8 cellular contexts compared by ENCODE assay signal in genomic region chr7:1536768-1537630, GRCh38. TPM values are rescaled to one million over a fixed set of nuclear protein-coding genes. Genes with fewer than 3 reads are reported as not detected.
DNase-seq lines count a peak whose midpoint lies in the region; ATAC-seq and TF ChIP-seq lines count a peak whose summit lies in the region.

No MANE protein-coding gene starts in this region.

- DNase-seq in Calu3 (peak; percentile 99), RWPE1 (ENCODE audit: low spot score) (peak; percentile 94), fibroblast of mammary gland (ENCODE audit: low read depth) (peak; percentile 98), myocyte (ENCODE audit: low read depth) (peak; percentile 99), NOMO-1 treated with dmso at 0.1 percent for 144 hours (lab: John Stamatoyannopoulos, UW; ENCODE audit: unreplicated experiment) (no peak)

- TF ChIP-seq CTCF in Calu3 (IDR thresholded peaks at IDR 0.05; ENCODE audit: unreplicated experiment) (no peak), RWPE1 (conservative IDR thresholded peaks at IDR 0.05; ENCODE audit: low read depth) (no peak), fibroblast of mammary gland (conservative IDR thresholded peaks at IDR 0.05; ENCODE audit: control insufficient read depth, insufficient read depth, low read depth, low read length) (no peak)

- H3K4me3 ChIP-seq in fibroblast of mammary gland (ENCODE audit: control insufficient read depth, low read depth, low read length): peak overlapping the region; percentile 50

- peak overlapping the region; percentile 85 for H3K4me3 Mint-ChIP-seq in Calu3 (ENCODE audit: low read depth, unreplicated experiment)
- H3K4me3 Mint-ChIP-seq in activated T-helper 17 cell treated with anti-CD3 and anti-CD28 coated beads, Interleukin-2, amount 50 U/mL, for 72 hours: no peak overlapping the region

- H3K27ac Mint-ChIP-seq in Calu3 (ENCODE audit: unreplicated experiment): peak overlapping the region; percentile 98
- H3K27ac Mint-ChIP-seq in activated T-helper 17 cell treated with anti-CD3 and anti-CD28 coated beads, Interleukin-2, amount 50 U/mL, for 72 hours: no peak overlapping the region

- no TSS peak for BruUV-seq in Calu3 (replicated peaks; lab: Mats Ljungman, UMichigan)

- ATAC-seq in activated T-helper 17 cell treated with anti-CD3 and anti-CD28 coated beads, Interleukin-2, amount 50 U/mL, for 72 hours (replicated peaks): no peak
- ATAC-seq in HG02981 (IDR thresholded peaks at IDR 0.05; ENCODE audit: unreplicated experiment) (no peak), HG03378 (IDR thresholded peaks at IDR 0.05; ENCODE audit: unreplicated experiment) (no peak)

- H3K36me3 Mint-ChIP-seq in Calu3 (ENCODE audit: insufficient read depth, unreplicated experiment): peaks cover 100% of the 10 kb centered on the region
- H3K36me3 Mint-ChIP-seq in activated T-helper 17 cell treated with anti-CD3 and anti-CD28 coated beads, Interleukin-2, amount 50 U/mL, for 72 hours (ENCODE audit: low read depth): peaks cover 47% of the 10 kb centered on the region

- H3K27ac ChIP-seq in RWPE1: peak overlapping the region; percentile 99

- CTCF ChIA-PET in Calu3 (lab: Charles Lee) (interaction anchor here (0.6 to 1.9 kb wide), 4 partner anchors 19 to 80 kb away, joined by 3 to 29 read pairs (median 3); partner anchors contain the start of gene TMEM184A), RWPE1 (lab: Yijun Ruan, JAX) (interaction anchor here (0.6 to 2.1 kb wide), 4 partner anchors 12 to 32 kb away, joined by 3 to 11 read pairs (median 4); partner anchors contain the start of genes INTS1 and TMEM184A)

- intact Hi-C loops in Calu3 (cut with micrococcal nuclease; ENCODE audit: unreplicated experiment): no loop called here

- peaks cover 48% of the 10 kb centered on the region for H3K4me1 Mint-ChIP-seq in Calu3 (ENCODE audit: low read depth, unreplicated experiment)
- peaks cover 12% of the 10 kb centered on the region for H3K4me1 Mint-ChIP-seq in activated T-helper 17 cell treated with anti-CD3 and anti-CD28 coated beads, Interleukin-2, amount 50 U/mL, for 72 hours

- H3K9me3 Mint-ChIP-seq in Calu3 (ENCODE audit: low read depth, unreplicated experiment): no peaks in the 10 kb centered on the region
- no peaks in the 10 kb centered on the region for H3K9me3 Mint-ChIP-seq in activated T-helper 17 cell treated with anti-CD3 and anti-CD28 coated beads, Interleukin-2, amount 50 U/mL, for 72 hours

- POLR2A ChIA-PET in RWPE1 (lab: Yijun Ruan, JAX; ENCODE audit: low non-redundant PET): no interaction called here

- H3K27me3 Mint-ChIP-seq in Calu3 (ENCODE audit: unreplicated experiment): no peaks in the 10 kb centered on the region
- no peaks in the 10 kb centered on the region for H3K27me3 Mint-ChIP-seq in activated T-helper 17 cell treated with anti-CD3 and anti-CD28 coated beads, Interleukin-2, amount 50 U/mL, for 72 hours

RNA-seq across cellular contexts. Expression of gene MAFK, which starts 6.5 kb away (rescaled TPM):
- total RNA-seq in Calu3 (2022) (105 and 113 TPM in 2 replicates), myocyte (28.4 and 40.6 TPM in 2 replicates)
- 30.1 TPM for polyA plus RNA-seq in myocyte (2012)
- total RNA-seq in activated T-helper 17 cell treated with anti-CD3 and anti-CD28 coated beads, Interleukin-2, amount 50 U/mL, for 72 hours: 10 to 100 TPM; 40.1 to 41.5 TPM

RNA-seq across cellular contexts. Expression of gene TMEM184A, which starts 19.0 kb away (rescaled TPM):
- 61.9 and 75.8 TPM in 2 replicates for total RNA-seq in Calu3 (2022)
- total RNA-seq in myocyte: 0.32 and 2.8 TPM in 2 replicates
- 0.33 TPM for polyA plus RNA-seq in myocyte (2012)
- total RNA-seq in activated T-helper 17 cell treated with anti-CD3 and anti-CD28 coated beads, Interleukin-2, amount 50 U/mL, for 72 hours: not detected

RNA-seq across cellular contexts. Expression of gene INTS1, which starts 32.8 kb away (rescaled TPM):
- total RNA-seq in Calu3 (2022): 177 and 192 TPM in 2 replicates
- total RNA-seq in myocyte: 52.7 and 58.5 TPM in 2 replicates
- polyA plus RNA-seq in myocyte (2012): 69.5 TPM
- 100 to 1,000 TPM; 116 to 147 TPM for total RNA-seq in activated T-helper 17 cell treated with anti-CD3 and anti-CD28 coated beads, Interleukin-2, amount 50 U/mL, for 72 hours

RNA-seq across cellular contexts. Expression of gene PSMG3, which starts 32.8 kb away (rescaled TPM):
- 64.0 and 67.2 TPM in 2 replicates for total RNA-seq in Calu3 (2022)
- total RNA-seq in myocyte: 47.1 and 54.1 TPM in 2 replicates
- 50.1 TPM for polyA plus RNA-seq in myocyte (2012)
- total RNA-seq in activated T-helper 17 cell treated with anti-CD3 and anti-CD28 coated beads, Interleukin-2, amount 50 U/mL, for 72 hours: 10 to 100 TPM; 26.4 to 46.4 TPM

Comparison
In these comparisons a context has a peak if more than half of its experiments do, and no peak if none do; other contexts are left out.
1. RNA of gene TMEM184A, which starts 19.0 kb away (total RNA-seq): 61.9 to 75.8 TPM in Calu3; 0.32 to 2.8 TPM in myocyte and not detected in activated T-helper 17 cell treated with anti-CD3 and anti-CD28 coated beads, Interleukin-2, amount 50 U/mL, for 72 hours; every median in the first group is over 10 times any median in the second.